Comparison of ENCODE assay signal across 10 cellular contexts in genomic region chr11:63608353-63609345, GRCh38. TPM values are rescaled to one million over a fixed set of nuclear protein-coding genes. Genes with fewer than 3 reads are reported as not detected.
A peak's percentile ranks its signal among the peaks of the same experiment; 100 is the strongest.
DNase-seq lines count a peak whose midpoint lies in the region; ATAC-seq and TF ChIP-seq lines count a peak whose summit lies in the region.
"Had no signal": no experiment of that assay in that cellular context is flagged by ENCODE, and none has a peak within 500 bp of the region (broad histone marks: within the 10 kb centered on the region; RNA-seq: fewer than 3 reads in every experiment).

No MANE protein-coding gene starts in this region.

- peak overlapping the region; percentile 89 for H2BK5ac ChIP-seq in mesenchymal stem cell (ENCODE audit: low read depth, low read length, poor library complexity, severe bottlenecking)

- H3K27ac Mint-ChIP-seq in type B pancreatic cell = peak overlapping the region; percentile 85
- no peak overlapping the region for H3K27ac Mint-ChIP-seq in T-helper 2 cell treated with Interferon-gamma antibody and Interleukin-4, amounts not matched to agents 5 μg/mL and 100 μg/mL, for 36 hours

- H4K8ac ChIP-seq in mesenchymal stem cell (ENCODE audit: low read length) = no peak overlapping the region

- no peak for ATAC-seq in heart right ventricle
- ATAC-seq in GM21786 (IDR thresholded peaks at IDR 0.05; ENCODE audit: unreplicated experiment) = no peak

- H3K18ac ChIP-seq in mesenchymal stem cell (ENCODE audit: low read depth in 1 of 2, low read length in 2 of 2) = no peak overlapping the region

- no peak overlapping the region for H3K23ac ChIP-seq in mesenchymal stem cell (ENCODE audit: low read length in 2 of 2)

- peak overlapping the region; percentile 52 for H3K4me2 ChIP-seq in mesenchymal stem cell (ENCODE audit: low read length, poor library complexity, severe bottlenecking)

- 75 to 78% methylated on average over 11 of the region's 11 CpGs for WGBS in heart right ventricle, 2 donors
- WGBS in mesenchymal stem cell = 87% methylated on average over 10 of the region's 11 CpGs

- H3K14ac ChIP-seq in mesenchymal stem cell (ENCODE audit: low read length in 2 of 2) = no peak overlapping the region

- peaks cover 9% of the 10 kb centered on the region for H3K79me1 ChIP-seq in mesenchymal stem cell (replicated peaks; ENCODE audit: low read length, poor library complexity, severe bottlenecking)

- H3K9me3 ChIP-seq in heart right ventricle = no peaks in the 10 kb centered on the region
- no peaks in the 10 kb centered on the region for H3K9me3 ChIP-seq in mesenchymal stem cell (ENCODE audit: control insufficient read depth, low read length)

- H3K36me3 ChIP-seq in heart right ventricle (peaks cover 0 to 8% (median 0%) of the 10 kb centered on the region in 9 donors), mesenchymal stem cell (ENCODE audit: control insufficient read depth in 1 of 2, insufficient read depth in 2 of 2, low read depth in 1 of 2, low read length in 2 of 2) (peaks cover 0 to 12% of the 10 kb centered on the region in 2 experiments)

- H2BK15ac ChIP-seq in mesenchymal stem cell (ENCODE audit: low read depth, poor library complexity, severe bottlenecking) = no peak overlapping the region

- H3K4ac ChIP-seq in mesenchymal stem cell (ENCODE audit: low read depth in 1 of 2, low read length in 2 of 2) = no peak overlapping the region

- H3K27me3 ChIP-seq in heart right ventricle (peaks cover 0 to 11% (median 0%) of the 10 kb centered on the region in 7 donors), mesenchymal stem cell (ENCODE audit: control insufficient read depth in 1 of 2, insufficient read depth in 1 of 2, low read length in 2 of 2) (no peaks in the 10 kb centered on the region)

- no peak overlapping the region for H2BK120ac ChIP-seq in mesenchymal stem cell (ENCODE audit: low read depth, low read length)

- no peak for DNase-seq in heart right ventricle
- no peak for DNase-seq in cardiac septum (ENCODE audit: low spot score)
- DNase-seq in choroid plexus epithelial cell (ENCODE audit: low read depth) = peak; percentile 95
- DNase-seq in mesenchymal stem cell = no peak
- no peak for DNase-seq in type B pancreatic cell (ENCODE audit: extremely low spot score, unreplicated experiment)
- DNase-seq in NCI-H146 treated with DMSO at 0.1 percent for 48 hours (lab: John Stamatoyannopoulos, UW; ENCODE audit: unreplicated experiment) = no peak
- DNase-seq in T-helper 2 cell treated with Interferon-gamma antibody and Interleukin-4, amounts not matched to agents 5 μg/mL and 100 μg/mL, for 36 hours (ENCODE audit: low spot score) = no peak
- DNase-seq: aorta; stimulated activated CD4-positive, alpha-beta T cell treated with anti-CD3 and anti-CD28 coated beads, Interleukin-2, amount 100 ng/mL, for 24 hours had no signal

- H2BK12ac ChIP-seq in mesenchymal stem cell (ENCODE audit: low read length in 2 of 2) = no peak overlapping the region

- no peaks in the 10 kb centered on the region for H3K9me3 Mint-ChIP-seq in type B pancreatic cell
- no peaks in the 10 kb centered on the region for H3K9me3 Mint-ChIP-seq in T-helper 2 cell treated with Interferon-gamma antibody and Interleukin-4, amounts not matched to agents 5 μg/mL and 100 μg/mL, for 36 hours

- H3K27ac ChIP-seq in heart right ventricle (peak overlapping the region; percentile 38 to 95 (median 78)), mesenchymal stem cell (ENCODE audit: low read length, poor library complexity, severe bottlenecking) (peak overlapping the region; percentile 98)

- no peak overlapping the region for H4K91ac ChIP-seq in mesenchymal stem cell (ENCODE audit: low read length)

- peaks cover 29% of the 10 kb centered on the region for H3K4me1 Mint-ChIP-seq in type B pancreatic cell (ENCODE audit: unreplicated experiment)
- peaks cover 8% of the 10 kb centered on the region for H3K4me1 Mint-ChIP-seq in T-helper 2 cell treated with Interferon-gamma antibody and Interleukin-4, amounts not matched to agents 5 μg/mL and 100 μg/mL, for 36 hours (ENCODE audit: low read depth)

- H3K4me3 Mint-ChIP-seq in type B pancreatic cell = peak overlapping the region; percentile 36
- no peak overlapping the region for H3K4me3 Mint-ChIP-seq in T-helper 2 cell treated with Interferon-gamma antibody and Interleukin-4, amounts not matched to agents 5 μg/mL and 100 μg/mL, for 36 hours

- TF ChIP-seq CTCF in heart right ventricle (IDR thresholded peaks at IDR 0.05) = no peak
- TF ChIP-seq CTCF in choroid plexus epithelial cell (conservative IDR thresholded peaks at IDR 0.05; ENCODE audit: low read depth, low read length) = no peak
- TF ChIP-seq CTCF in type B pancreatic cell (conservative IDR thresholded peaks at IDR 0.05) = no peak

- H3K9ac ChIP-seq in mesenchymal stem cell (ENCODE audit: low read length) = peak overlapping the region; percentile 56

- peak overlapping the region; percentile 100 for H2AK5ac ChIP-seq in mesenchymal stem cell (ENCODE audit: low read length, severe bottlenecking)

- H2AFZ ChIP-seq in mesenchymal stem cell (ENCODE audit: low read depth, low read length) = no peak overlapping the region

- H3K4me1 ChIP-seq in heart right ventricle = peaks cover 11 to 59% (median 50%) of the 10 kb centered on the region in 9 donors
- H3K4me1 ChIP-seq in mesenchymal stem cell (ENCODE audit: control insufficient read depth, insufficient read depth, low read depth, low read length) = peaks cover 30% of the 10 kb centered on the region

- H3K27me3 Mint-ChIP-seq in type B pancreatic cell = peaks cover 10% of the 10 kb centered on the region
- peaks cover 15% of the 10 kb centered on the region for H3K27me3 Mint-ChIP-seq in T-helper 2 cell treated with Interferon-gamma antibody and Interleukin-4, amounts not matched to agents 5 μg/mL and 100 μg/mL, for 36 hours (ENCODE audit: low read depth)

- intact Hi-C loops in heart right ventricle (cut with DNase I) (loop anchor here in 1 of 10 donors (5.0 kb wide), 1 partner anchor 36 kb away; no protein-coding TSS in a partner anchor), cardiac septum (cut with DNase I) (no loop called here)

- H3K4me3 ChIP-seq in heart right ventricle (no peak overlapping the region), choroid plexus epithelial cell (ENCODE audit: low read depth, low read length) (no peak overlapping the region), mesenchymal stem cell (ENCODE audit: insufficient read depth in 1 of 2, low read depth in 1 of 2, low read length in 2 of 2) (no peak overlapping the region)

- no peaks in the 10 kb centered on the region for H3K36me3 Mint-ChIP-seq in type B pancreatic cell
- no peaks in the 10 kb centered on the region for H3K36me3 Mint-ChIP-seq in T-helper 2 cell treated with Interferon-gamma antibody and Interleukin-4, amounts not matched to agents 5 μg/mL and 100 μg/mL, for 36 hours (ENCODE audit: low read depth)

RNA-seq across cellular contexts. Expression of gene PLAAT3, which starts 5.6 kb away (rescaled TPM):
- total RNA-seq in heart right ventricle (100 to 1,000 TPM in 9 of 10 donors, 10 to 100 TPM in 1; 82.8 to 211 (median 137) TPM), cardiac septum (109 TPM), type B pancreatic cell (ENCODE audit: low replicate concordance) (55.6 and 65.4 TPM in 2 replicates)
- 100 to 1,000 TPM; 118 to 159 TPM for polyA plus RNA-seq in heart right ventricle
- 4.6 TPM for polyA plus RNA-seq in mesenchymal stem cell (2013, experiment 1 of 2)
- 4.8 TPM for polyA plus RNA-seq in mesenchymal stem cell (2013, experiment 2 of 2)

RNA-seq across cellular contexts. Expression of gene PLAAT2, which starts 45.5 kb away (rescaled TPM):
- 1 to 10 TPM in 1 of 10 donors, under 1 TPM in 1, not detected in 8; 0.35 to 3.7 TPM for total RNA-seq in heart right ventricle
- not detected for polyA plus RNA-seq in heart right ventricle
- total RNA-seq in cardiac septum = not detected
- polyA plus RNA-seq in mesenchymal stem cell (2013, experiment 1 of 2) = not detected
- not detected for polyA plus RNA-seq in mesenchymal stem cell (2013, experiment 2 of 2)
- total RNA-seq in type B pancreatic cell (ENCODE audit: low replicate concordance) = 6.0 and 7.8 TPM in 2 replicates
- total RNA-seq: aorta had no signal
